8 cellular contexts compared by ENCODE assay signal in the genomic region with DNA sequence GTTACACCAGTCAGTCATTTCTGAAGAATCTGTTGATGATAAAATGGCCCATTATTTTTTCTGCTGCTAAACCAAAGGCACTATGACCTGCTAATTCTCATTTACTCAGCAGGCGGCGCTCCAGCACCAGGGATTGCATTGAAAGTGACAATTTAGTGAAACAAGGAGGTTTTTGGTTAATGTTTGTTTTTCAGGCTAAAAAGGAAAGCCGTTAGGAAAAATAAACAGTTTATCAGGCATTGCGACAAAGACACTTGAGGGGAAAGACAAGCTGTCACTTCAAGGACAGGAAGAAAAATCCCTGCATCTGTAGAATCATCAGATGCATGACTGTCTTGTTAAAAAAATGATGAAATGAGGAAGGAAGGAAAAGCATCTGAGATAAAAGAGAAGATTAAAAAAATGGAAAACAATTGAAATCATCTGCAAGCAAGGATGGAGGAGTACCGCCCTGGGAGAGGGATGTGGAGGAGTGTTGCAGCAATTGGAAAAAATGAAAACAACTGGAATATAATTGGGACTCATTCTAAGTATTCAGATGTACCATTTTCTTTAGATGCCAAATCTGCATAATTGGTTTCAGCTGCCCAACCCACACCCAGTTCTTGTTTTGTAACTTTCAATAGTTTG. TPM values are rescaled to one million over a fixed set of nuclear protein-coding genes. Genes with fewer than 3 reads are reported as not detected.
A peak's percentile ranks its signal among the peaks of the same experiment; 100 is the strongest.
DNase-seq lines count a peak whose midpoint lies in the region; ATAC-seq, FAIRE-seq and TF ChIP-seq lines count a peak whose summit lies in the region.

No MANE protein-coding gene starts in this region.

- DNase-seq in AG04449 (ENCODE audit: low read depth, low spot score) = no peak
- no peak for DNase-seq in GM12891 (ENCODE audit: insufficient read length, low spot score)
- peak; percentile 65 to 72 for DNase-seq in Kasumi-1 (lab: John Stamatoyannopoulos, UW)
- peak; percentile 71 for DNase-seq in T1000 (lab: John Stamatoyannopoulos, UW)
- peak; percentile 73 for DNase-seq in MCF 10A (ENCODE audit: unreplicated experiment)
- no peak for DNase-seq in keratinocyte (ENCODE audit: low read depth, low spot score)
- peak; percentile 78 to 79 for DNase-seq in stimulated activated CD4-positive, alpha-beta T cell treated with anti-CD3 and anti-CD28 coated beads, Interleukin-2, amount 100 ng/mL, for 48 hours

- no peaks in the 10 kb centered on the region for H3K9me3 ChIP-seq in keratinocyte (ENCODE audit: control insufficient read depth, low read depth, low read length)

- no peak overlapping the region for H3K4me2 ChIP-seq in keratinocyte (ENCODE audit: control insufficient read depth, extremely low read depth, insufficient read depth, low read depth, low read length)

- dilution Hi-C loops in keratinocyte (cut with MboI; ENCODE audit: extremely low pct_ligation_motif_present, low sequenced_read_pairs) = no loop called here

- BruUV-seq in MCF 10A (replicated peaks; lab: Mats Ljungman, UMichigan) = no TSS peak

- POLR2A ChIA-PET in AG04449 (lab: Yijun Ruan, JAX) = no interaction called here
- POLR2A ChIA-PET in MCF 10A (lab: Yijun Ruan, JAX) = no interaction called here

- no peak overlapping the region for H3K9ac ChIP-seq in keratinocyte (ENCODE audit: control insufficient read depth, extremely low read depth, insufficient read depth, low read length)

- H3K27ac Mint-ChIP-seq in MCF 10A (ENCODE audit: low read depth, unreplicated experiment) = no peak overlapping the region

- peaks cover 5% of the 10 kb centered on the region for H3K4me1 Mint-ChIP-seq in MCF 10A (ENCODE audit: insufficient read depth, unreplicated experiment)

- ATAC-seq in HG03565 (IDR thresholded peaks at IDR 0.05; ENCODE audit: unreplicated experiment) = no peak

- no peaks in the 10 kb centered on the region for H3K79me2 ChIP-seq in keratinocyte (ENCODE audit: control insufficient read depth, insufficient read depth, low read length)

- no peaks in the 10 kb centered on the region for H4K20me1 ChIP-seq in keratinocyte (ENCODE audit: control insufficient read depth, extremely low read depth, insufficient read depth, low read length)

- no peak overlapping the region for H3K4me3 Mint-ChIP-seq in MCF 10A (ENCODE audit: unreplicated experiment)

- H2AFZ ChIP-seq in keratinocyte (ENCODE audit: control insufficient read depth, low read length) = no peak overlapping the region

- H3K27me3 ChIP-seq in keratinocyte (ENCODE audit: control insufficient read depth, extremely low read depth, insufficient read depth, low read length) = no peaks in the 10 kb centered on the region

- no peaks in the 10 kb centered on the region for H3K9me3 Mint-ChIP-seq in MCF 10A (ENCODE audit: unreplicated experiment)

- TF ChIP-seq CTCF in AG04449 (IDR thresholded peaks at IDR 0.05; ENCODE audit: insufficient read depth, low read length, missing control alignments) (peak; percentile 83), MCF 10A (IDR thresholded peaks at IDR 0.05; ENCODE audit: unreplicated experiment) (peak; percentile 95), keratinocyte (optimal IDR thresholded peaks at IDR 0.05 in 1 of 3, IDR thresholded peaks at IDR 0.05 in 1 of 3, conservative IDR thresholded peaks at IDR 0.05 in 1 of 3; ENCODE audit: extremely low read depth in 1 of 3, insufficient read depth in 2 of 3, low read length in 3 of 3) (peak; percentile 82 to 95 (median 84))

- TF ChIP-seq POLR2A in GM12891 (IDR thresholded peaks at IDR 0.05; ENCODE audit: low read depth, low read length) = no peak

- H3K9me1 ChIP-seq in keratinocyte (ENCODE audit: control insufficient read depth, extremely low read depth, insufficient read depth, low read length) = no peaks in the 10 kb centered on the region

- H3K36me3 ChIP-seq in keratinocyte (ENCODE audit: control insufficient read depth in 2 of 2, extremely low read depth in 1 of 2, insufficient read depth in 2 of 2, low read length in 2 of 2) = no peaks in the 10 kb centered on the region

- H3K36me3 Mint-ChIP-seq in MCF 10A (ENCODE audit: insufficient read depth, unreplicated experiment) = peaks cover 6% of the 10 kb centered on the region

- CTCF ChIA-PET in AG04449 (lab: Yijun Ruan, JAX) (interaction anchor here (0.7 to 8.3 kb wide), 26 partner anchors 11 to 690 kb away, joined by 3 to 121 read pairs (median 4); no protein-coding TSS in a partner anchor), MCF 10A (lab: Yijun Ruan, JAX) (interaction anchor here (0.5 to 7.6 kb wide), 26 partner anchors 11 to 684 kb away, joined by 3 to 87 read pairs (median 4); no protein-coding TSS in a partner anchor)

- no peaks in the 10 kb centered on the region for H3K27me3 Mint-ChIP-seq in MCF 10A (ENCODE audit: insufficient read depth, unreplicated experiment)

- H3K27ac ChIP-seq in keratinocyte (ENCODE audit: control insufficient read depth, insufficient read depth, low read length) = no peak overlapping the region

- intact Hi-C loops in MCF 10A (cut with micrococcal nuclease) = loop anchor here (1.0 to 10.0 kb wide), 7 partner anchors 86 to 684 kb away; no protein-coding TSS in a partner anchor

- H3K4me3 ChIP-seq in AG04449 (ENCODE audit: low read depth, low read length) (no peak overlapping the region), keratinocyte (ENCODE audit: control insufficient read depth in 2 of 3, extremely low read depth in 1 of 3, insufficient read depth in 2 of 3, low read depth in 1 of 3, low read length in 3 of 3) (no peak overlapping the region)

- H3K4me1 ChIP-seq in keratinocyte (ENCODE audit: control insufficient read depth, extremely low read depth, insufficient read depth, low read length) = peaks cover 2% of the 10 kb centered on the region

- FAIRE-seq in GM12891 (lab: Jason Lieb, UNC) = peak; percentile 62
- FAIRE-seq in keratinocyte (lab: Jason Lieb, UNC) = peak; percentile 20

TF ChIP-seq in GM12891, 5 proteins besides CTCF, POLR2A, EP300 and RAD21:
- TF ChIP-seq SPI1 (IDR thresholded peaks at IDR 0.05; ENCODE audit: low read depth, low read length) (no peak), POU2F2 (IDR thresholded peaks at IDR 0.05; ENCODE audit: low read depth, low read length) (no peak), TAF1 (IDR thresholded peaks at IDR 0.05; ENCODE audit: low read depth, low read length) (no peak), PAX5 (IDR thresholded peaks at IDR 0.05; ENCODE audit: insufficient read depth, low read length, severe bottlenecking) (no peak), POLR2AphosphoS5 (IDR thresholded peaks at IDR 0.05; ENCODE audit: low read depth, low read length) (no peak)

RNA-seq across cellular contexts. Expression of gene NR1D2, which starts 54.0 kb away (rescaled TPM):
- polyA plus RNA-seq in GM12891 (2012; ENCODE audit: low read depth, missing spikeins) = 1.6 TPM
- total RNA-seq in MCF 10A (2022) = 19.4 and 21.9 TPM in 2 replicates
- polyA plus RNA-seq in keratinocyte = 3.8 to 10.3 TPM (median 8.7 TPM) in 3 replicates
- 27.1 TPM for polyA plus RNA-seq in keratinocyte (2011; ENCODE audit: low read depth)
- 4.8 and 6.8 TPM in 2 replicates for polyA plus RNA-seq in keratinocyte (2011; cell fraction: cytosol; rRNA removed)
- 4.8 and 6.0 TPM in 2 replicates for polyA plus RNA-seq in keratinocyte (2011; cell fraction: nucleus; rRNA removed)
- polyA plus RNA-seq in keratinocyte (2012; ENCODE audit: low replicate concordance) = 7.4 and 18.1 TPM in 2 replicates
- 4.6 to 28.4 TPM (median 7.6 TPM) in 3 replicates for polyA minus RNA-seq in keratinocyte
- polyA minus RNA-seq in keratinocyte (2011; cell fraction: cytosol; rRNA and poly(A)+ RNA removed) = 13.6 TPM
- 5.4 and 16.9 TPM in 2 replicates for polyA minus RNA-seq in keratinocyte (2011; cell fraction: nucleus; rRNA and poly(A)+ RNA removed)

Comparison
In these comparisons a context has a peak if more than half of its experiments do, and no peak if none do; other contexts are left out.
1. DNase-seq: peak in Kasumi-1 (2 of 2), T1000 (single experiment), MCF 10A (single experiment) and stimulated activated CD4-positive, alpha-beta T cell treated with anti-CD3 and anti-CD28 coated beads, Interleukin-2, amount 100 ng/mL, for 48 hours (2 of 2); none in AG04449 (single experiment), GM12891 (single experiment) and keratinocyte (single experiment).
2. Peak in every context shown above with its lines, with median percentiles within 50 percentile points of each other: CTCF ChIP-seq.